In genomic region chr20:58205850-58206249, GRCh38 we compare ENCODE assay signal across 33 cellular contexts.
"Had no signal": no experiment of that assay in that cellular context is flagged by ENCODE, and none has a peak within 500 bp of the region (broad histone marks: within the 10 kb centered on the region; RNA-seq: fewer than 3 reads in every experiment).

No MANE protein-coding gene starts in this region.

- H3K27ac Mint-ChIP-seq: activated B cell treated with CpG ODN at 0.5 μM for 24 hours; activated CD4-positive, alpha-beta memory T cell treated with anti-CD3 and anti-CD28 coated beads for 36 hours; activated CD4-positive, alpha-beta T cell treated with anti-CD3 and anti-CD28 coated beads, Interleukin-2, amount 10 ng/mL, durations not matched to agents 24 days and 14 days; activated CD8-positive, alpha-beta T cell treated with anti-CD3 and anti-CD28 coated beads for 36 hours; activated naive CD4-positive, alpha-beta T cell treated with anti-CD3 and anti-CD28 coated beads for 36 hours; activated naive CD8-positive, alpha-beta T cell treated with anti-CD3 and anti-CD28 coated beads for 36 hours; activated T-cell treated with anti-CD3 and anti-CD28 coated beads, Interleukin-2, amount 50 U/mL, for 72 hours; activated T-helper 1 cell treated with anti-CD3 and anti-CD28 coated beads, Interleukin-12 subunit alpha, Interleukin-12 subunit beta, Interleukin-2, Interleukin-4 antibody, amounts not matched to agents 30 ng/mL and 10 ng/mL and 1 ng/mL, durations not matched to agents 14 hours and 24 hours and 36 hours; activated T-helper 17 cell treated with anti-CD3 and anti-CD28 coated beads, Interleukin-2, amount 50 U/mL, for 72 hours; T-helper 1 cell treated with Interleukin-12 subunit alpha and Interleukin-12 subunit beta and Interleukin-4 antibody, amounts not matched to agents 30 μg/mL and 1 μg/mL, for 36 hours; T-helper 2 cell treated with Interferon-gamma antibody and Interleukin-4, amounts not matched to agents 5 μg/mL and 100 μg/mL, for 36 hours had no signal

- H3K4me3 Mint-ChIP-seq: activated B cell treated with CpG ODN at 0.5 μM for 24 hours; activated CD4-positive, alpha-beta memory T cell treated with anti-CD3 and anti-CD28 coated beads for 36 hours; activated CD4-positive, alpha-beta T cell treated with anti-CD3 and anti-CD28 coated beads, Interleukin-2, amount 10 ng/mL, durations not matched to agents 24 days and 14 days; activated CD8-positive, alpha-beta T cell treated with anti-CD3 and anti-CD28 coated beads for 36 hours; activated naive CD4-positive, alpha-beta T cell treated with anti-CD3 and anti-CD28 coated beads for 36 hours; activated naive CD8-positive, alpha-beta T cell treated with anti-CD3 and anti-CD28 coated beads for 36 hours; activated T-cell treated with anti-CD3 and anti-CD28 coated beads, Interleukin-2, amount 50 U/mL, for 4 hours; activated T-cell treated with anti-CD3 and anti-CD28 coated beads, Interleukin-2, amount 50 U/mL, for 72 hours; activated T-helper 1 cell treated with anti-CD3 and anti-CD28 coated beads, Interleukin-12 subunit alpha, Interleukin-12 subunit beta, Interleukin-2, Interleukin-4 antibody, amounts not matched to agents 30 ng/mL and 10 ng/mL and 1 ng/mL, durations not matched to agents 14 hours and 24 hours and 36 hours; activated T-helper 17 cell treated with anti-CD3 and anti-CD28 coated beads, Interleukin-2, amount 50 U/mL, for 72 hours; T-helper 1 cell treated with Interleukin-12 subunit alpha and Interleukin-12 subunit beta and Interleukin-4 antibody, amounts not matched to agents 30 μg/mL and 1 μg/mL, for 36 hours; T-helper 2 cell treated with Interferon-gamma antibody and Interleukin-4, amounts not matched to agents 5 μg/mL and 100 μg/mL, for 36 hours had no signal

- H3K27me3 Mint-ChIP-seq: activated B cell treated with CpG ODN at 0.5 μM for 24 hours; activated CD4-positive, alpha-beta memory T cell treated with anti-CD3 and anti-CD28 coated beads for 36 hours; activated CD8-positive, alpha-beta T cell treated with anti-CD3 and anti-CD28 coated beads for 36 hours; activated T-helper 17 cell treated with anti-CD3 and anti-CD28 coated beads, Interleukin-2, amount 50 U/mL, for 72 hours had no signal

- ATAC-seq: activated CD8-positive, alpha-beta T cell treated with anti-CD3 and anti-CD28 coated beads for 36 hours; activated naive CD4-positive, alpha-beta T cell treated with anti-CD3 and anti-CD28 coated beads, Interleukin-2, amount 50 U/mL, for 72 hours; activated T-cell treated with anti-CD3 and anti-CD28 coated beads, Interleukin-2, amount 50 U/mL, for 4 hours; activated T-cell treated with anti-CD3 and anti-CD28 coated beads, Interleukin-2, amount 50 U/mL, for 72 hours; activated T-helper 17 cell treated with anti-CD3 and anti-CD28 coated beads, Interleukin-2, amount 50 U/mL, for 72 hours; body of pancreas had no signal

- H3K4me1 Mint-ChIP-seq: activated T-helper 17 cell treated with anti-CD3 and anti-CD28 coated beads, Interleukin-2, amount 50 U/mL, for 72 hours had no signal

- DNase-seq: activated B cell treated with CpG ODN at 0.5 μM for 24 hours; activated CD4-positive, alpha-beta memory T cell treated with anti-CD3 and anti-CD28 coated beads for 36 hours; activated CD4-positive, alpha-beta T cell treated with anti-CD3 and anti-CD28 coated beads for 4 hours; activated CD4-positive, alpha-beta T cell treated with anti-CD3 and anti-CD28 coated beads, Interleukin-2, amount 10 ng/mL, durations not matched to agents 24 days and 14 days; activated CD4-positive, alpha-beta T cell treated with anti-CD3 and anti-CD28 coated beads, Interleukin-2, amount 50 U/mL, for 1 hour; activated CD4-positive, alpha-beta T cell treated with anti-CD3 and anti-CD28 coated beads, Interleukin-2, amount 50 U/mL, for 4 hours; activated CD4-positive, CD25-positive, alpha-beta regulatory T cell treated with anti-CD3 and anti-CD28 coated beads, Interleukin-2, amount 50 U/mL, for 72 hours; activated CD8-positive, alpha-beta memory T cell treated with anti-CD3 and anti-CD28 coated beads, Interleukin-2, amount 50 U/mL, for 4 hours; activated CD8-positive, alpha-beta T cell treated with anti-CD3 and anti-CD28 coated beads for 36 hours; activated effector memory CD4-positive, alpha-beta T cell treated with anti-CD3 and anti-CD28 coated beads, Interleukin-2, amount 50 U/mL, for 16 hours; activated gamma-delta T cell treated with Interleukin-2 at 50 U/mL for 16 hours; activated naive CD4-positive, alpha-beta T cell; activated naive CD4-positive, alpha-beta T cell treated with anti-CD3 and anti-CD28 coated beads for 36 hours; activated naive CD4-positive, alpha-beta T cell treated with anti-CD3 and anti-CD28 coated beads, Interleukin-2, amount 50 U/mL, for 16 hours; activated naive CD8-positive, alpha-beta T cell treated with anti-CD3 and anti-CD28 coated beads for 36 hours; activated T-cell treated with anti-CD3 and anti-CD28 coated beads for 4 hours; activated T-cell treated with anti-CD3 and anti-CD28 coated beads, Interleukin-2, amount 50 U/mL, for 1 hour; activated T-cell treated with anti-CD3 and anti-CD28 coated beads, Interleukin-2, amount 50 U/mL, for 4 hours; activated T-cell treated with anti-CD3 and anti-CD28 coated beads, Interleukin-2, amount 50 U/mL, for 72 hours; adrenal gland; amniotic stem cell; body of pancreas; brain microvascular endothelial cell; central memory CD4-positive, alpha-beta T cell; cerebellar nuclear complex; T-helper 1 cell; T-helper 2 cell; T-helper 9 cell had no signal

- H3K9me3 Mint-ChIP-seq: activated B cell treated with CpG ODN at 0.5 μM for 24 hours; activated CD4-positive, alpha-beta memory T cell treated with anti-CD3 and anti-CD28 coated beads for 36 hours; activated CD4-positive, alpha-beta T cell treated with anti-CD3 and anti-CD28 coated beads, Interleukin-2, amount 10 ng/mL, durations not matched to agents 24 days and 14 days; activated CD8-positive, alpha-beta T cell treated with anti-CD3 and anti-CD28 coated beads for 36 hours; activated naive CD4-positive, alpha-beta T cell treated with anti-CD3 and anti-CD28 coated beads for 36 hours; activated naive CD4-positive, alpha-beta T cell treated with anti-CD3 and anti-CD28 coated beads, Interleukin-2, amount 50 U/mL, for 72 hours; activated T-cell treated with anti-CD3 and anti-CD28 coated beads, Interleukin-2, amount 50 U/mL, for 4 hours; activated T-cell treated with anti-CD3 and anti-CD28 coated beads, Interleukin-2, amount 50 U/mL, for 72 hours; activated T-helper 1 cell treated with anti-CD3 and anti-CD28 coated beads, Interleukin-12 subunit alpha, Interleukin-12 subunit beta, Interleukin-2, Interleukin-4 antibody, amounts not matched to agents 30 ng/mL and 10 ng/mL and 1 ng/mL, durations not matched to agents 14 hours and 24 hours and 36 hours; activated T-helper 17 cell treated with anti-CD3 and anti-CD28 coated beads, Interleukin-2, amount 50 U/mL, for 72 hours; T-helper 1 cell treated with Interleukin-12 subunit alpha and Interleukin-12 subunit beta and Interleukin-4 antibody, amounts not matched to agents 30 μg/mL and 1 μg/mL, for 36 hours; T-helper 2 cell treated with Interferon-gamma antibody and Interleukin-4, amounts not matched to agents 5 μg/mL and 100 μg/mL, for 36 hours had no signal

- H3K36me3 Mint-ChIP-seq: activated CD4-positive, alpha-beta memory T cell treated with anti-CD3 and anti-CD28 coated beads for 36 hours; activated naive CD4-positive, alpha-beta T cell treated with anti-CD3 and anti-CD28 coated beads, Interleukin-2, amount 50 U/mL, for 72 hours; activated naive CD8-positive, alpha-beta T cell treated with anti-CD3 and anti-CD28 coated beads for 36 hours had no signal
